2 cellular contexts compared by ENCODE assay signal in genomic region chr16:11636172-11636721, GRCh38.
TF ChIP-seq lines count a peak whose summit lies in the region.

No MANE protein-coding gene starts in this region.

TF ChIP-seq in HepG2, 621 proteins besides CTCF, POLR2A, EP300 and RAD21:
- TF ChIP-seq ZNF839 (CRISPR knock-in tag; IDR thresholded peaks at IDR 0.05; ENCODE audit: borderline replicate concordance) (no peak), BHLHE40 (IDR thresholded peaks at IDR 0.05; ENCODE audit: low read length) (peak; percentile 86), IKZF4 (CRISPR knock-in tag; IDR thresholded peaks at IDR 0.05; ENCODE audit: borderline replicate concordance, low read depth, not compliant biosample characterization) (no peak), TMF1 (CRISPR knock-in tag; IDR thresholded peaks at IDR 0.05; ENCODE audit: low read depth) (no peak), ZNF75D (CRISPR knock-in tag; IDR thresholded peaks at IDR 0.05; ENCODE audit: borderline replicate concordance) (0 out of 2 replicates have a peak, but pooled peaks have one; percentile 41), SNAPC4 (CRISPR knock-in tag; IDR thresholded peaks at IDR 0.05) (0 out of 2 replicates have a peak, but pooled peaks have one; percentile 39), ZNF670 (CRISPR knock-in tag; IDR thresholded peaks at IDR 0.05; ENCODE audit: borderline replicate concordance) (no peak), TERF1 (CRISPR knock-in tag; IDR thresholded peaks at IDR 0.05) (no peak)
- TF ChIP-seq, protein P1, sequence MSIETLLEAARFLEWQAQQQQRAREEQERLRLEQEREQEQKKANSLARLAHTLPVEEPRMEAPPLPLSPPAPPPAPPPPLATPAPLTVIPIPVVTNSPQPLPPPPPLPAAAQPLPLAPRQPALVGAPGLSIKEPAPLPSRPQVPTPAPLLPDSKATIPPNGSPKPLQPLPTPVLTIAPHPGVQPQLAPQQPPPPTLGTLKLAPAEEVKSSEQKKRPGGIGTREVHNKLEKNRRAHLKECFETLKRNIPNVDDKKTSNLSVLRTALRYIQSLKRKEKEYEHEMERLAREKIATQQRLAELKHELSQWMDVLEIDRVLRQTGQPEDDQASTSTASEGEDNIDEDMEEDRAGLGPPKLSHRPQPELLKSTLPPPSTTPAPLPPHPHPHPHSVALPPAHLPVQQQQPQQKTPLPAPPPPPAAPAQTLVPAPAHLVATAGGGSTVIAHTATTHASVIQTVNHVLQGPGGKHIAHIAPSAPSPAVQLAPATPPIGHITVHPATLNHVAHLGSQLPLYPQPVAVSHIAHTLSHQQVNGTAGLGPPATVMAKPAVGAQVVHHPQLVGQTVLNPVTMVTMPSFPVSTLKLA (IDR thresholded peaks at IDR 0.05) = peak; percentile 18; the same call in 1 of the 2 replicates
- TF ChIP-seq, protein P2, sequence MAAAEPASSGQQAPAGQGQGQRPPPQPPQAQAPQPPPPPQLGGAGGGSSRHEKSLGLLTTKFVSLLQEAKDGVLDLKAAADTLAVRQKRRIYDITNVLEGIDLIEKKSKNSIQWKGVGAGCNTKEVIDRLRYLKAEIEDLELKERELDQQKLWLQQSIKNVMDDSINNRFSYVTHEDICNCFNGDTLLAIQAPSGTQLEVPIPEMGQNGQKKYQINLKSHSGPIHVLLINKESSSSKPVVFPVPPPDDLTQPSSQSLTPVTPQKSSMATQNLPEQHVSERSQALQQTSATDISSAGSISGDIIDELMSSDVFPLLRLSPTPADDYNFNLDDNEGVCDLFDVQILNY (CRISPR knock-in tag; conservative IDR thresholded peaks at IDR 0.05) = no peak

TF ChIP-seq in SK-N-SH, 30 proteins besides CTCF, POLR2A, EP300 and RAD21:
- TF ChIP-seq MXI1 (IDR thresholded peaks at IDR 0.05; ENCODE audit: low read depth, low read length) = no peak
- no peak for TF ChIP-seq USF2 (IDR thresholded peaks at IDR 0.05; ENCODE audit: borderline replicate concordance, low read depth, low read length)
- no peak for TF ChIP-seq RXRA (IDR thresholded peaks at IDR 0.05; ENCODE audit: borderline replicate concordance, low read depth)
